Comparison of ENCODE assay signal across 8 cellular contexts in genomic region chr15:78540135-78540954, GRCh38. TPM values are rescaled to one million over a fixed set of nuclear protein-coding genes. Genes with fewer than 3 reads are reported as not detected.
A peak's percentile ranks its signal among the peaks of the same experiment; 100 is the strongest.
DNase-seq lines count a peak whose midpoint lies in the region; ATAC-seq and TF ChIP-seq lines count a peak whose summit lies in the region.

TSS of gene PSMA4 (plus strand) at chr15:78540444. CDS start at chr15:78541928, 1,484 bp downstream.

- DNase-seq in Ammon's horn (ENCODE audit: low spot score): peak; percentile 90
- DNase-seq in NCI-H524 (lab: John Stamatoyannopoulos, UW): peak; percentile 90 to 92
- peak; percentile 96 for DNase-seq in activated CD4-positive, alpha-beta T cell treated with anti-CD3 and anti-CD28 coated beads for 48 hours
- peak; percentile 95 for DNase-seq in colonic mucosa
- DNase-seq in left kidney (ENCODE audit: low read depth, low spot score): peak; percentile 96
- peak; percentile 95 to 97 for DNase-seq in stimulated activated CD4-positive, alpha-beta T cell treated with anti-CD3 and anti-CD28 coated beads, Interleukin-2, amount 100 ng/mL, for 24 hours

- TF ChIP-seq CTCF in colonic mucosa (IDR thresholded peaks at IDR 0.05): no peak

- ATAC-seq in HG03378 (IDR thresholded peaks at IDR 0.05; ENCODE audit: unreplicated experiment): peak; percentile 59

- TF ChIP-seq POLR2A in GM19099 (IDR thresholded peaks at IDR 0.05; ENCODE audit: extremely low read depth, insufficient read length, low read depth): peak; percentile 97

- H3K4me1 ChIP-seq in colonic mucosa: no peaks in the 10 kb centered on the region

- peak within 1 kb of the TSS; percentile 83 for H3K4me3 ChIP-seq in colonic mucosa

- H3K9ac ChIP-seq in colonic mucosa (ENCODE audit: low read depth in 2 of 2, low read length in 2 of 2): peak within 1 kb of the TSS; percentile 78 to 97

- H3K27ac ChIP-seq in colonic mucosa: peak within 1 kb of the TSS; percentile 86

- no peaks in the 10 kb centered on the region for H3K27me3 ChIP-seq in colonic mucosa

- H3K36me3 ChIP-seq in colonic mucosa: peaks cover 5% of the 10 kb centered on the region

- H3K9me3 ChIP-seq in colonic mucosa: no peaks in the 10 kb centered on the region

- intact Hi-C loops in colonic mucosa (cut with DNase I): no loop called here

RNA-seq across cellular contexts. Expression of gene PSMA4, which starts in this region (rescaled TPM):
- total RNA-seq in colonic mucosa: 100 to 1,000 TPM; 160 to 212 TPM

Comparison
In these comparisons a context has a peak if more than half of its experiments do, and no peak if none do; other contexts are left out.
1. Peak in every context shown above with its lines: DNase-seq, ATAC-seq, H3K4me3 ChIP-seq and H3K27ac ChIP-seq.